Comparison of ENCODE assay signal across 7 cellular contexts in genomic region chr16:31876148-31876547, GRCh38. TPM values are rescaled to one million over a fixed set of nuclear protein-coding genes. Genes with fewer than 3 reads are reported as not detected.
DNase-seq lines count a peak whose midpoint lies in the region; ATAC-seq and TF ChIP-seq lines count a peak whose summit lies in the region.
"Not testable (repeated sequence)": the region's sequence is repeated elsewhere in the genome, so short reads cannot be mapped to it uniquely, and the experiment has no call there.

No MANE protein-coding gene starts in this region.

- POLR2A ChIA-PET in CD8-positive, alpha-beta T cell (lab: Charles Lee), result not testable (repeated sequence)
- POLR2A ChIA-PET in activated CD4-positive, alpha-beta T cell treated with anti-CD3 and anti-CD28 coated beads for 36 hours (lab: Charles Lee), result interaction anchor here (0.6 kb wide), 1 partner anchor 392 kb away, joined by 3 read pairs; no protein-coding TSS in a partner anchor

- not testable (repeated sequence) for H3K27ac ChIP-seq in CD8-positive, alpha-beta T cell (ENCODE audit: low read depth, low read length)
- peak overlapping the region; percentile 98 for H3K27ac ChIP-seq in KMS-11

- not testable (repeated sequence) for TF ChIP-seq CTCF in CD8-positive, alpha-beta T cell (IDR thresholded peaks at IDR 0.05); KMS-11 (conservative IDR thresholded peaks at IDR 0.05; ENCODE audit: low read depth, low read length); chondrocyte (IDR thresholded peaks at IDR 0.05); osteocyte (IDR thresholded peaks at IDR 0.05)

- DNase-seq in CD8-positive, alpha-beta T cell; activated CD4-positive, alpha-beta T cell treated with anti-CD3 and anti-CD28 coated beads for 36 hours; activated naive CD4-positive, alpha-beta T cell treated with anti-CD3 and anti-CD28 coated beads, Interleukin-2, amount 10 ng/mL, durations not matched to agents 7 days and 5 days; chondrocyte (ENCODE audit: low spot score); memory B cell (ENCODE audit: low spot score in 2 of 2); osteocyte (ENCODE audit: extremely low spot score, unreplicated experiment): not testable (repeated sequence)

- intact Hi-C loops in CD8-positive, alpha-beta T cell (cut with DNase I, micrococcal nuclease), result loop anchor here in 1 of 2 experiments (10.0 kb wide), 6 partner anchors 371 to 1031 kb away; partner anchors contain the start of genes RUSF1, SETD1A, TGFB1I1 and ZNF843
- intact Hi-C loops in activated CD4-positive, alpha-beta T cell treated with anti-CD3 and anti-CD28 coated beads for 36 hours (cut with DNase I, micrococcal nuclease), result loop anchor here (5.0 to 10.0 kb wide), 2 partner anchors 41 to 951 kb away; partner anchors contain the start of gene FBXL19 (in 1 of the 2)

- not testable (repeated sequence) for H3K27me3 Mint-ChIP-seq in CD8-positive, alpha-beta T cell (ENCODE audit: low read depth); activated CD4-positive, alpha-beta T cell treated with anti-CD3 and anti-CD28 coated beads for 36 hours; activated naive CD4-positive, alpha-beta T cell treated with anti-CD3 and anti-CD28 coated beads, Interleukin-2, amount 10 ng/mL, durations not matched to agents 7 days and 5 days; chondrocyte (ENCODE audit: low read depth); memory B cell; osteocyte (ENCODE audit: unreplicated experiment)

- peaks cover 88% of the 10 kb centered on the region for H3K4me1 Mint-ChIP-seq in CD8-positive, alpha-beta T cell (ENCODE audit: low read depth)
- H3K4me1 Mint-ChIP-seq in activated CD4-positive, alpha-beta T cell treated with anti-CD3 and anti-CD28 coated beads for 36 hours, result peaks cover 73% of the 10 kb centered on the region
- H3K4me1 Mint-ChIP-seq in activated naive CD4-positive, alpha-beta T cell treated with anti-CD3 and anti-CD28 coated beads, Interleukin-2, amount 10 ng/mL, durations not matched to agents 7 days and 5 days, result peaks cover 85% of the 10 kb centered on the region
- peaks cover 55% of the 10 kb centered on the region for H3K4me1 Mint-ChIP-seq in chondrocyte (ENCODE audit: low read depth)
- H3K4me1 Mint-ChIP-seq in memory B cell, result peaks cover 58% of the 10 kb centered on the region
- peaks cover 54% of the 10 kb centered on the region for H3K4me1 Mint-ChIP-seq in osteocyte (ENCODE audit: unreplicated experiment)

- CTCF ChIA-PET in CD8-positive, alpha-beta T cell (lab: Charles Lee); activated naive CD4-positive, alpha-beta T cell treated with anti-CD3 and anti-CD28 coated beads, Interleukin-2, amount 10 ng/mL, durations not matched to agents 7 days and 5 days (lab: Charles Lee): not testable (repeated sequence)
- CTCF ChIA-PET in activated CD4-positive, alpha-beta T cell treated with anti-CD3 and anti-CD28 coated beads for 36 hours (lab: Charles Lee), result interaction anchor here (0.5 to 2.0 kb wide), 3 partner anchors 7 to 754 kb away, joined by 3 to 24 read pairs (median 3); no protein-coding TSS in a partner anchor

- H3K4me3 Mint-ChIP-seq in CD8-positive, alpha-beta T cell, result peak overlapping the region; percentile 96
- H3K4me3 Mint-ChIP-seq in activated CD4-positive, alpha-beta T cell treated with anti-CD3 and anti-CD28 coated beads for 36 hours, result peak overlapping the region; percentile 94
- peak overlapping the region; percentile 86 for H3K4me3 Mint-ChIP-seq in activated naive CD4-positive, alpha-beta T cell treated with anti-CD3 and anti-CD28 coated beads, Interleukin-2, amount 10 ng/mL, durations not matched to agents 7 days and 5 days
- not testable (repeated sequence) for H3K4me3 Mint-ChIP-seq in chondrocyte (ENCODE audit: unreplicated experiment); osteocyte (ENCODE audit: unreplicated experiment)
- peak overlapping the region; percentile 91 for H3K4me3 Mint-ChIP-seq in memory B cell

- H3K4me3 ChIP-seq in CD8-positive, alpha-beta T cell (ENCODE audit: low read depth, low read length); KMS-11 (IDR thresholded peaks at IDR 0.05; ENCODE audit: insufficient read depth, low read depth, low read length): not testable (repeated sequence)

- not testable (repeated sequence) for ATAC-seq in CD8-positive, alpha-beta T cell; activated CD4-positive, alpha-beta T cell treated with anti-CD3 and anti-CD28 coated beads for 36 hours; memory B cell (ENCODE audit: low read depth)

- peak overlapping the region; percentile 99 for H3K4me2 ChIP-seq in KMS-11

- H3K9me3 Mint-ChIP-seq in CD8-positive, alpha-beta T cell; activated CD4-positive, alpha-beta T cell treated with anti-CD3 and anti-CD28 coated beads for 36 hours (ENCODE audit: low read depth); chondrocyte (ENCODE audit: low read depth); memory B cell; osteocyte (ENCODE audit: unreplicated experiment): not testable (repeated sequence)
- peaks cover 26% of the 10 kb centered on the region for H3K9me3 Mint-ChIP-seq in activated naive CD4-positive, alpha-beta T cell treated with anti-CD3 and anti-CD28 coated beads, Interleukin-2, amount 10 ng/mL, durations not matched to agents 7 days and 5 days

- H3K36me3 ChIP-seq in CD8-positive, alpha-beta T cell (ENCODE audit: insufficient read depth, low read length), result not testable (repeated sequence)
- H3K36me3 ChIP-seq in KMS-11 (ENCODE audit: insufficient read depth), result peaks cover 24% of the 10 kb centered on the region; the same call in 1 of the 2 replicates

- peak overlapping the region; percentile 98 for H3K9ac ChIP-seq in KMS-11

- peaks cover 52% of the 10 kb centered on the region for H3K36me3 Mint-ChIP-seq in CD8-positive, alpha-beta T cell
- H3K36me3 Mint-ChIP-seq in activated CD4-positive, alpha-beta T cell treated with anti-CD3 and anti-CD28 coated beads for 36 hours (ENCODE audit: low read depth), result peaks cover 69% of the 10 kb centered on the region
- H3K36me3 Mint-ChIP-seq in activated naive CD4-positive, alpha-beta T cell treated with anti-CD3 and anti-CD28 coated beads, Interleukin-2, amount 10 ng/mL, durations not matched to agents 7 days and 5 days, result peaks cover 70% of the 10 kb centered on the region
- H3K36me3 Mint-ChIP-seq in chondrocyte (ENCODE audit: low read depth); osteocyte (ENCODE audit: unreplicated experiment): not testable (repeated sequence)
- H3K36me3 Mint-ChIP-seq in memory B cell, result peaks cover 12% of the 10 kb centered on the region

- not testable (repeated sequence) for H4K20me1 ChIP-seq in KMS-11 (ENCODE audit: insufficient read depth)

- peaks cover 63% of the 10 kb centered on the region for H3K4me1 ChIP-seq in CD8-positive, alpha-beta T cell (ENCODE audit: insufficient read depth, low read length)
- H3K4me1 ChIP-seq in KMS-11 (ENCODE audit: low read depth, poor library complexity, severe bottlenecking), result peaks cover 79% of the 10 kb centered on the region

- peak overlapping the region; percentile 91 for H3K27ac Mint-ChIP-seq in CD8-positive, alpha-beta T cell
- H3K27ac Mint-ChIP-seq in activated CD4-positive, alpha-beta T cell treated with anti-CD3 and anti-CD28 coated beads for 36 hours, result peak overlapping the region; percentile 97
- peak overlapping the region; percentile 95 for H3K27ac Mint-ChIP-seq in activated naive CD4-positive, alpha-beta T cell treated with anti-CD3 and anti-CD28 coated beads, Interleukin-2, amount 10 ng/mL, durations not matched to agents 7 days and 5 days
- H3K27ac Mint-ChIP-seq in chondrocyte (ENCODE audit: unreplicated experiment), result peak overlapping the region; percentile 92
- peak overlapping the region; percentile 93 for H3K27ac Mint-ChIP-seq in memory B cell
- H3K27ac Mint-ChIP-seq in osteocyte (ENCODE audit: unreplicated experiment), result peak overlapping the region; percentile 98

- not testable (repeated sequence) for H2AFZ ChIP-seq in KMS-11 (ENCODE audit: low read depth)

- peaks cover 75% of the 10 kb centered on the region for H3K79me2 ChIP-seq in KMS-11 (ENCODE audit: insufficient read depth, low read depth)

- not testable (repeated sequence) for H3K27me3 ChIP-seq in CD8-positive, alpha-beta T cell (ENCODE audit: insufficient read depth, low read length); KMS-11 (ENCODE audit: insufficient read depth, low read depth)

- not testable (repeated sequence) for H3K9me3 ChIP-seq in CD8-positive, alpha-beta T cell (ENCODE audit: low read length)

RNA-seq across cellular contexts. Expression of gene ZNF267, which starts 2.5 kb away (rescaled TPM):
- total RNA-seq in CD8-positive, alpha-beta T cell, result 10 to 100 TPM; 78.6 to 80.1 TPM
- 10 to 100 TPM; 61.9 to 64.9 TPM for total RNA-seq in activated CD4-positive, alpha-beta T cell treated with anti-CD3 and anti-CD28 coated beads for 36 hours
- total RNA-seq in chondrocyte, result 5.0 to 7.6 TPM (median 5.6 TPM) in 3 replicates
- 6.2 and 9.5 TPM in 2 replicates for total RNA-seq in osteocyte
